8 cellular contexts compared by ENCODE assay signal in genomic region chr3:59857589-59858346, GRCh38.
A peak's percentile ranks its signal among the peaks of the same experiment; 100 is the strongest.
DNase-seq lines count a peak whose midpoint lies in the region; ATAC-seq, FAIRE-seq and TF ChIP-seq lines count a peak whose summit lies in the region.

No MANE protein-coding gene starts in this region.

- H3K4me3 Mint-ChIP-seq in type B pancreatic cell = peak overlapping the region; percentile 58

- TF ChIP-seq EP300 in gastroesophageal sphincter (IDR thresholded peaks at IDR 0.05) = no peak

- H3K27ac Mint-ChIP-seq in type B pancreatic cell = peak overlapping the region; percentile 41

- H3K9me3 ChIP-seq in Loucy (ENCODE audit: insufficient read depth, low read depth, low read length) (0 out of 2 replicates have a peak, but pooled peaks cover 2% of the 10 kb centered on the region), SJCRH30 (replicated peaks) (no peaks in the 10 kb centered on the region), gastroesophageal sphincter (no peaks in the 10 kb centered on the region), pancreas (no peaks in the 10 kb centered on the region)

- peaks cover 5% of the 10 kb centered on the region for H3K9me3 Mint-ChIP-seq in type B pancreatic cell

- H3K79me2 ChIP-seq in Loucy (ENCODE audit: insufficient read depth, low read length) = no peaks in the 10 kb centered on the region

- H3K4me3 ChIP-seq in H7 (ENCODE audit: insufficient read depth, low read depth, low read length) = no peak overlapping the region
- no peak overlapping the region for H3K4me3 ChIP-seq in Loucy (ENCODE audit: low read length, poor library complexity, severe bottlenecking)
- no peak overlapping the region for H3K4me3 ChIP-seq in SJCRH30
- H3K4me3 ChIP-seq in gastroesophageal sphincter = no peak overlapping the region
- H3K4me3 ChIP-seq in pancreas = no peak overlapping the region

- H3K9me2 ChIP-seq in Loucy (replicated peaks; ENCODE audit: low read depth, low read length) = no peaks in the 10 kb centered on the region

- H3K36me3 ChIP-seq in H7 (replicated peaks; ENCODE audit: control insufficient read depth, insufficient read depth, low read length) (no peaks in the 10 kb centered on the region), Loucy (ENCODE audit: insufficient read depth, low read length) (no peaks in the 10 kb centered on the region), SJCRH30 (no peaks in the 10 kb centered on the region), gastroesophageal sphincter (no peaks in the 10 kb centered on the region), pancreas (no peaks in the 10 kb centered on the region)

- peak; percentile 71 for FAIRE-seq in pancreas (lab: Jason Lieb, UNC)

- intact Hi-C loops in pancreas (cut with DNase I) = loop anchor here in 1 of 3 donors (10.0 kb wide), 1 partner anchor 283 kb away; no protein-coding TSS in a partner anchor

- ATAC-seq in gastroesophageal sphincter (peak; percentile 85), pancreas (peak; percentile 98 to 99 (median 98))

- H3K27me3 Mint-ChIP-seq in type B pancreatic cell = peaks cover 15% of the 10 kb centered on the region

- no peaks in the 10 kb centered on the region for H3K4me1 ChIP-seq in Loucy (ENCODE audit: insufficient read depth, low read length, poor library complexity, severe bottlenecking)
- no peaks in the 10 kb centered on the region for H3K4me1 ChIP-seq in SJCRH30
- H3K4me1 ChIP-seq in gastroesophageal sphincter = peaks cover 0 to 8% (median 0%) of the 10 kb centered on the region in 3 donors
- peaks cover 0 to 6% (median 0%) of the 10 kb centered on the region in 3 donors for H3K4me1 ChIP-seq in pancreas

- no peak overlapping the region for H3K4me2 ChIP-seq in Loucy (ENCODE audit: low read depth, low read length, poor library complexity, severe bottlenecking)

- TF ChIP-seq CTCF in Loucy (conservative IDR thresholded peaks at IDR 0.05; ENCODE audit: low read length) = peak; percentile 97
- peak; percentile 87 to 96 (median 92) for TF ChIP-seq CTCF in gastroesophageal sphincter (IDR thresholded peaks at IDR 0.05)
- TF ChIP-seq CTCF in pancreas (IDR thresholded peaks at IDR 0.05) = peak; percentile 78 to 94 (median 86)
- TF ChIP-seq CTCF in type B pancreatic cell (conservative IDR thresholded peaks at IDR 0.05) = peak; percentile 98

- H3K36me3 Mint-ChIP-seq in type B pancreatic cell = no peaks in the 10 kb centered on the region

- TF ChIP-seq POLR2A in gastroesophageal sphincter (IDR thresholded peaks at IDR 0.05) = no peak

- no peak overlapping the region for H2AFZ ChIP-seq in Loucy (ENCODE audit: low read length)

- WGBS in gastroesophageal sphincter (ENCODE audit: low coverage in 1 of 2), 2 donors = 26 to 28% methylated on average over 2 to 7 of the region's 7 CpGs
- WGBS in pancreas, 2 donors = 14 to 22% methylated on average over 7 of the region's 7 CpGs

- H3K27ac ChIP-seq in SJCRH30 (no peak overlapping the region), gastroesophageal sphincter (no peak overlapping the region), pancreas (peak overlapping the region in 2 of 4 donors; percentile 31 to 37)

- no peaks in the 10 kb centered on the region for H3F3A ChIP-seq in Loucy (ENCODE audit: low read depth)

- peak; percentile 86 for DNase-seq in GM03348 (ENCODE audit: low spot score)
- DNase-seq in H7 = peak; percentile 44
- peak; percentile 51 to 82 for DNase-seq in SJCRH30
- peak; percentile 75 for DNase-seq in activated gamma-delta T cell treated with Interleukin-2 at 50 U/mL for 16 hours
- DNase-seq in pancreas = peak; percentile 64 to 85 (median 73)
- peak; percentile 78 for DNase-seq in type B pancreatic cell (ENCODE audit: extremely low spot score, unreplicated experiment)

- no peak overlapping the region for H3K9ac ChIP-seq in Loucy (ENCODE audit: low read depth, low read length, poor library complexity, severe bottlenecking)

- no peaks in the 10 kb centered on the region for H4K20me1 ChIP-seq in Loucy (ENCODE audit: insufficient read depth, low read length, poor library complexity, severe bottlenecking)

- peaks cover 17% of the 10 kb centered on the region for H3K4me1 Mint-ChIP-seq in type B pancreatic cell (ENCODE audit: unreplicated experiment)

- no peaks in the 10 kb centered on the region for H3K27me3 ChIP-seq in H7 (ENCODE audit: control insufficient read depth, insufficient read depth, low read length)
- no peaks in the 10 kb centered on the region for H3K27me3 ChIP-seq in Loucy (ENCODE audit: insufficient read depth, low read length, poor library complexity, severe bottlenecking)
- no peaks in the 10 kb centered on the region for H3K27me3 ChIP-seq in SJCRH30
- H3K27me3 ChIP-seq in gastroesophageal sphincter = no peaks in the 10 kb centered on the region
- H3K27me3 ChIP-seq in pancreas = no peaks in the 10 kb centered on the region
